1 cellular context compared by ENCODE assay signal in genomic region chr20:34557936-34558319, GRCh38.
TF ChIP-seq lines count a peak whose summit lies in the region.

No MANE protein-coding gene starts in this region.

TF ChIP-seq in K562, 482 proteins besides CTCF, POLR2A, EP300 and RAD21 (continued from another document):
- TF ChIP-seq, protein P1, sequence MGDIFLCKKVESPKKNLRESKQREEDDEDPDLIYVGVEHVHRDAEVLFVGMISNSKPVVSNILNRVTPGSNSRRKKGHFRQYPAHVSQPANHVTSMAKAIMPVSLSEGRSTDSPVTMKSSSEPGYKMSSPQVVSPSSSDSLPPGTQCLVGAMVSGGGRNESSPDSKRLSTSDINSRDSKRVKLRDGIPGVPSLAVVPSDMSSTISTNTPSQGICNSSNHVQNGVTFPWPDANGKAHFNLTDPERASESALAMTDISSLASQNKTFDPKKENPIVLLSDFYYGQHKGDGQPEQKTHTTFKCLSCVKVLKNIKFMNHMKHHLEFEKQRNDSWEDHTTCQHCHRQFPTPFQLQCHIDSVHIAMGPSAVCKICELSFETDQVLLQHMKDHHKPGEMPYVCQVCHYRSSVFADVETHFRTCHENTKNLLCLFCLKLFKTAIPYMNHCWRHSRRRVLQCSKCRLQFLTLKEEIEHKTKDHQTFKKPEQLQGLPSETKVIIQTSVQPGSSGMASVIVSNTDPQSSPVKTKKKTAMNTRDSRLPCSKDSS (IDR thresholded peaks at IDR 0.05; ENCODE audit: low read depth, partially characterized antibody), result no peak
- no peak for TF ChIP-seq MYNN (IDR thresholded peaks at IDR 0.05)
- no peak for TF ChIP-seq MYNN (CRISPR knock-in tag; IDR thresholded peaks at IDR 0.05)
- no peak for TF ChIP-seq MBD1 (CRISPR knock-in tag; IDR thresholded peaks at IDR 0.05)
- TF ChIP-seq, protein P2, sequence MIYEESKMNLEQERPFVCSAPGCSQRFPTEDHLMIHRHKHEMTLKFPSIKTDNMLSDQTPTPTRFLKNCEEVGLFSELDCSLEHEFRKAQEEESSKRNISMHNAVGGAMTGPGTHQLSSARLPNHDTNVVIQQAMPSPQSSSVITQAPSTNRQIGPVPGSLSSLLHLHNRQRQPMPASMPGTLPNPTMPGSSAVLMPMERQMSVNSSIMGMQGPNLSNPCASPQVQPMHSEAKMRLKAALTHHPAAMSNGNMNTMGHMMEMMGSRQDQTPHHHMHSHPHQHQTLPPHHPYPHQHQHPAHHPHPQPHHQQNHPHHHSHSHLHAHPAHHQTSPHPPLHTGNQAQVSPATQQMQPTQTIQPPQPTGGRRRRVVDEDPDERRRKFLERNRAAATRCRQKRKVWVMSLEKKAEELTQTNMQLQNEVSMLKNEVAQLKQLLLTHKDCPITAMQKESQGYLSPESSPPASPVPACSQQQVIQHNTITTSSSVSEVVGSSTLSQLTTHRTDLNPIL (CRISPR knock-in tag; IDR thresholded peaks at IDR 0.05), result no peak
- no peak for TF ChIP-seq NR1H2 (CRISPR knock-in tag; IDR thresholded peaks at IDR 0.05)
